18 cellular contexts compared by ENCODE assay signal in genomic region chr9:33461474-33461873, GRCh38. TPM values are rescaled to one million over a fixed set of nuclear protein-coding genes. Genes with fewer than 3 reads are reported as not detected.
DNase-seq lines count a peak whose midpoint lies in the region; ATAC-seq and TF ChIP-seq lines count a peak whose summit lies in the region.
"Had no signal": no experiment of that assay in that cellular context is flagged by ENCODE, and none has a peak within 500 bp of the region (broad histone marks: within the 10 kb centered on the region; RNA-seq: fewer than 3 reads in every experiment).

No MANE protein-coding gene starts in this region.

- peaks cover 34% of the 10 kb centered on the region for H3K4me1 Mint-ChIP-seq in activated naive CD4-positive, alpha-beta T cell treated with anti-CD3 and anti-CD28 coated beads, Interleukin-2, amount 10 ng/mL, durations not matched to agents 7 days and 5 days

- intact Hi-C loops in vagina (cut with DNase I): no loop called here

- no peak overlapping the region for H3K4ac ChIP-seq in mesendoderm (ENCODE audit: low read depth, low read length)

- no peak for DNase-seq in activated naive CD4-positive, alpha-beta T cell treated with anti-CD3 and anti-CD28 coated beads, Interleukin-2, amount 10 ng/mL, durations not matched to agents 7 days and 5 days
- no peak for DNase-seq in activated naive CD4-positive, alpha-beta T cell treated with Interleukin-2 at 50 U/mL for 16 hours
- DNase-seq in RWPE2 (ENCODE audit: low spot score) (no peak), vagina (ENCODE audit: extremely low spot score in 2 of 2) (no peak), mesendoderm (no peak)
- DNase-seq in activated effector memory CD4-positive, alpha-beta T cell treated with anti-CD3 and anti-CD28 coated beads, Interleukin-2, amount 50 U/mL, for 16 hours: no peak
- DNase-seq: AML-193, GF-D8, H7, KG1, NCI-H1092, NCI-H1694 treated with DMSO at 0.1 percent for 48 hours, NCI-H774, SHP77 treated with DMSO at 0.1 percent for 48 hours had no signal

- H3K36me3 ChIP-seq in RWPE2 (ENCODE audit: low read depth) (peaks cover 53% of the 10 kb centered on the region), vagina (peaks cover 0 to 43% of the 10 kb centered on the region in 2 donors), mesendoderm (ENCODE audit: control insufficient read depth, insufficient read depth, low read length) (peaks cover 33% of the 10 kb centered on the region)

- no peak for ATAC-seq in RWPE2 (ENCODE audit: low read depth)
- peak; percentile 69 for ATAC-seq in esophagus mucosa
- no peak for ATAC-seq in GM18498 (IDR thresholded peaks at IDR 0.05; ENCODE audit: unreplicated experiment)
- ATAC-seq: Panc1 had no signal

- no peak for TF ChIP-seq POLR2A in vagina (IDR thresholded peaks at IDR 0.05)

- H3K4me1 ChIP-seq in RWPE2 (ENCODE audit: insufficient read depth, poor library complexity, severe bottlenecking) (peaks cover 36% of the 10 kb centered on the region), vagina (peaks cover 29% of the 10 kb centered on the region), mesendoderm (ENCODE audit: control insufficient read depth, low read depth, low read length) (no peaks in the 10 kb centered on the region)

- H2AK5ac ChIP-seq in mesendoderm (ENCODE audit: low read length): no peak overlapping the region

- TF ChIP-seq CTCF in RWPE2 (IDR thresholded peaks at IDR 0.05; ENCODE audit: poor library complexity, severe bottlenecking) (no peak), vagina (IDR thresholded peaks at IDR 0.05) (no peak)

- H3K23ac ChIP-seq in mesendoderm (ENCODE audit: low read length): no peak overlapping the region

- no peak overlapping the region for H4K8ac ChIP-seq in mesendoderm (ENCODE audit: low read depth, low read length)

- H3K9me3 ChIP-seq in RWPE2 (ENCODE audit: severe bottlenecking): no peaks in the 10 kb centered on the region
- no peaks in the 10 kb centered on the region for H3K9me3 ChIP-seq in vagina

- H2BK120ac ChIP-seq in mesendoderm (ENCODE audit: low read depth, low read length): no peak overlapping the region

- H3K79me1 ChIP-seq in mesendoderm (ENCODE audit: low read length): no peaks in the 10 kb centered on the region

- peak overlapping the region; percentile 79 for H3K27ac ChIP-seq in RWPE2 (ENCODE audit: poor library complexity, severe bottlenecking)
- peak overlapping the region; percentile 36 for H3K27ac ChIP-seq in vagina
- no peak overlapping the region for H3K27ac ChIP-seq in mesendoderm (ENCODE audit: low read depth, low read length)

- H3K9ac ChIP-seq in mesendoderm (ENCODE audit: low read length): no peak overlapping the region

- no peaks in the 10 kb centered on the region for H3K79me2 ChIP-seq in mesendoderm (ENCODE audit: control insufficient read depth, insufficient read depth, low read length)

- no CpG with 5 or more reads among the region's 3 CpGs for WGBS in mesendoderm (ENCODE audit: extremely low coverage, insufficient coverage, low lambda C conversion rate)

- H3K9me3 Mint-ChIP-seq in activated naive CD4-positive, alpha-beta T cell treated with anti-CD3 and anti-CD28 coated beads, Interleukin-2, amount 10 ng/mL, durations not matched to agents 7 days and 5 days: no peaks in the 10 kb centered on the region

- H2BK5ac ChIP-seq in mesendoderm (ENCODE audit: low read length): no peak overlapping the region

- H3K4me3 ChIP-seq in RWPE2 (ENCODE audit: severe bottlenecking) (no peak overlapping the region), vagina (no peak overlapping the region), mesendoderm (ENCODE audit: low read length) (no peak overlapping the region)

- no peak overlapping the region for H2BK15ac ChIP-seq in mesendoderm (replicated peaks; ENCODE audit: low read depth)

- H4K5ac ChIP-seq in mesendoderm (ENCODE audit: low read length): no peak overlapping the region

- H3K18ac ChIP-seq in mesendoderm (ENCODE audit: low read length): no peak overlapping the region

- H3K4me2 ChIP-seq in mesendoderm (ENCODE audit: low read length): no peak overlapping the region

- H3K56ac ChIP-seq in mesendoderm (ENCODE audit: low read length): no peak overlapping the region

- no peaks in the 10 kb centered on the region for H3K27me3 Mint-ChIP-seq in activated naive CD4-positive, alpha-beta T cell treated with anti-CD3 and anti-CD28 coated beads, Interleukin-2, amount 10 ng/mL, durations not matched to agents 7 days and 5 days

- no peak overlapping the region for H3K4me3 Mint-ChIP-seq in activated naive CD4-positive, alpha-beta T cell treated with anti-CD3 and anti-CD28 coated beads, Interleukin-2, amount 10 ng/mL, durations not matched to agents 7 days and 5 days

- H3K27ac Mint-ChIP-seq in activated naive CD4-positive, alpha-beta T cell treated with anti-CD3 and anti-CD28 coated beads, Interleukin-2, amount 10 ng/mL, durations not matched to agents 7 days and 5 days: peak overlapping the region; percentile 13

- H3K27me3 ChIP-seq in RWPE2 (ENCODE audit: insufficient read depth, poor library complexity, severe bottlenecking) (no peaks in the 10 kb centered on the region), vagina (no peaks in the 10 kb centered on the region), mesendoderm (ENCODE audit: insufficient read depth, low read length, poor library complexity) (no peaks in the 10 kb centered on the region)

- peaks cover 25% of the 10 kb centered on the region for H3K36me3 Mint-ChIP-seq in activated naive CD4-positive, alpha-beta T cell treated with anti-CD3 and anti-CD28 coated beads, Interleukin-2, amount 10 ng/mL, durations not matched to agents 7 days and 5 days

- CTCF ChIA-PET in activated naive CD4-positive, alpha-beta T cell treated with anti-CD3 and anti-CD28 coated beads, Interleukin-2, amount 10 ng/mL, durations not matched to agents 7 days and 5 days (lab: Charles Lee): interaction anchor here (0.9 to 15.7 kb wide), 4 partner anchors 7 to 86 kb away, joined by 3 to 255 read pairs (median 7); partner anchors contain the start of genes AQP3 and NOL6

RNA-seq across cellular contexts. Expression of gene NOL6, which starts 12.2 kb away (rescaled TPM):
- total RNA-seq in esophagus mucosa: 37.9 TPM
- total RNA-seq in vagina: 25.3 TPM
- polyA plus RNA-seq in mesendoderm (2013, experiment 1 of 2): 37.8 TPM
- polyA plus RNA-seq in mesendoderm (2013, experiment 2 of 2): 36.5 TPM

RNA-seq across cellular contexts. Expression of gene AQP3, which starts 14.1 kb away (rescaled TPM):
- total RNA-seq in esophagus mucosa: 1,467 TPM
- 868 TPM for total RNA-seq in vagina
- polyA plus RNA-seq in mesendoderm (2013, experiment 1 of 2): 2.6 TPM
- 2.9 TPM for polyA plus RNA-seq in mesendoderm (2013, experiment 2 of 2)

RNA-seq across cellular contexts. Expression of gene AQP7, which starts 59.1 kb away (rescaled TPM):
- total RNA-seq in esophagus mucosa (1.7 TPM), vagina (6.4 TPM)
- polyA plus RNA-seq in mesendoderm (2013, experiment 1 of 2): not detected
- not detected for polyA plus RNA-seq in mesendoderm (2013, experiment 2 of 2)
- total RNA-seq: H7, NCI-H460 had no signal
